11 cellular contexts compared by ENCODE assay signal in genomic region chr16:2500634-2500936, GRCh38. TPM values are rescaled to one million over a fixed set of nuclear protein-coding genes. Genes with fewer than 3 reads are reported as not detected.
DNase-seq lines count a peak whose midpoint lies in the region; ATAC-seq and TF ChIP-seq lines count a peak whose summit lies in the region.
"Had no signal": no experiment of that assay in that cellular context is flagged by ENCODE, and none has a peak within 500 bp of the region (broad histone marks: within the 10 kb centered on the region; RNA-seq: fewer than 3 reads in every experiment).

No MANE protein-coding gene starts in this region.

- H3K27me3 ChIP-seq in BLaER1 (no peaks in the 10 kb centered on the region), HUES6 (ENCODE audit: control insufficient read depth, insufficient read depth, low read length) (no peaks in the 10 kb centered on the region), dorsolateral prefrontal cortex (no peaks in the 10 kb centered on the region)
- H3K27me3 ChIP-seq: MG63 had no signal

- no peak overlapping the region for H3K9ac ChIP-seq in BLaER1
- H3K9ac ChIP-seq in HUES6 (ENCODE audit: low read length), result no peak overlapping the region
- H3K9ac ChIP-seq: parathyroid adenoma had no signal

- H3K9me3 ChIP-seq in BLaER1 (no peaks in the 10 kb centered on the region), HUES6 (ENCODE audit: control insufficient read depth, insufficient read depth, low read depth, low read length) (no peaks in the 10 kb centered on the region)
- H3K9me3 ChIP-seq: MG63 had no signal

- H3K4me3 ChIP-seq in BLaER1 (no peak overlapping the region), HUES6 (ENCODE audit: low read depth, low read length) (no peak overlapping the region), dorsolateral prefrontal cortex (peak overlapping the region in 3 of 59 donors; percentile 55 to 59 (median 59))
- H3K4me3 ChIP-seq: MG63 had no signal

- intact Hi-C loops in dorsolateral prefrontal cortex (cut with DNase I), result loop anchor here in 1 of 2 donors (5.0 to 10.0 kb wide), 3 partner anchors 38 to 496 kb away; partner anchors contain the start of genes CCNF, TEDC2 and ZNF598

- H3K36me3 ChIP-seq in BLaER1, result peaks cover 66% of the 10 kb centered on the region
- H3K36me3 ChIP-seq in HUES6 (ENCODE audit: control insufficient read depth, insufficient read depth, low read length), result peaks cover 24% of the 10 kb centered on the region; the same call in 1 of the 2 replicates

- DNase-seq in dorsolateral prefrontal cortex, result no peak
- no peak for DNase-seq in AG08395 (ENCODE audit: low spot score)

- peaks cover 75% of the 10 kb centered on the region for H4K20me1 ChIP-seq in BLaER1

- H3K27ac ChIP-seq in BLaER1 (no peak overlapping the region), HUES6 (ENCODE audit: low read depth, low read length) (0 out of 2 replicates have a peak overlapping the region, but pooled peaks have one; percentile 29), dorsolateral prefrontal cortex (peak overlapping the region in 30 of 59 donors; percentile 70 to 93 (median 88))
- H3K27ac ChIP-seq: parathyroid adenoma had no signal

- TF ChIP-seq CTCF in dorsolateral prefrontal cortex (IDR thresholded peaks at IDR 0.05 in 54 of 56, conservative IDR thresholded peaks at IDR 0.05 in 2 of 56; ENCODE audit: low read depth in 1 of 56, partially characterized antibody in 56 of 56), result no peak

- peak overlapping the region; percentile 50 for H3K4me2 ChIP-seq in BLaER1

- H3K4me1 ChIP-seq in BLaER1 (peaks cover 69% of the 10 kb centered on the region), HUES6 (ENCODE audit: control insufficient read depth, insufficient read depth, low read length) (peaks cover 11% of the 10 kb centered on the region)
- H3K4me1 ChIP-seq: parathyroid adenoma had no signal

- ATAC-seq in GM21528 (IDR thresholded peaks at IDR 0.05; ENCODE audit: low FRiP score, unreplicated experiment) (no peak), HG03571 (IDR thresholded peaks at IDR 0.05; ENCODE audit: unreplicated experiment) (no peak)

RNA-seq across cellular contexts. Expression of gene ATP6V0C, which starts 13.2 kb away (rescaled TPM):
- total RNA-seq in dorsolateral prefrontal cortex, result 100 to 1,000 TPM; 283 to 670 (median 496) TPM

RNA-seq across cellular contexts. Expression of gene AMDHD2, which starts 19.6 kb away (rescaled TPM):
- total RNA-seq in dorsolateral prefrontal cortex, result 10 to 100 TPM; 26.9 to 73.4 (median 42.9) TPM

RNA-seq across cellular contexts. Expression of gene TBC1D24, which starts 25.7 kb away (rescaled TPM):
- total RNA-seq in dorsolateral prefrontal cortex, result 10 to 100 TPM; 27.5 to 97.0 (median 62.6) TPM

RNA-seq across cellular contexts. Expression of gene NTN3, which starts 29.5 kb away (rescaled TPM):
- total RNA-seq in dorsolateral prefrontal cortex, result 1 to 10 TPM in 106 of 120 experiments, under 1 TPM in 13, not detected in 1; 0.48 to 4.0 (median 1.6) TPM
- total RNA-seq: naive thymus-derived CD8-positive, alpha-beta T cell had no signal

RNA-seq across cellular contexts. Expression of gene CEMP1, which starts 30.6 kb away (rescaled TPM):
- 1 to 10 TPM in 12 of 120 experiments, under 1 TPM in 39, not detected in 69; 0.32 to 1.7 (median 0.77) TPM for total RNA-seq in dorsolateral prefrontal cortex
- total RNA-seq: activated CD8-positive, alpha-beta T cell treated with anti-CD3 and anti-CD28 coated beads, Interleukin-2, amount 10 ng/mL, durations not matched to agents 7 days and 5 days; temporal lobe had no signal
